Comparison of ENCODE assay signal across 7 cellular contexts in genomic region chr1:4284976-4285375, GRCh38.
"Had no signal": no experiment of that assay in that cellular context is flagged by ENCODE, and none has a peak within 500 bp of the region (broad histone marks: within the 10 kb centered on the region; RNA-seq: fewer than 3 reads in every experiment).

No MANE protein-coding gene starts in this region.

- H3K27ac ChIP-seq: HL-60, KMS-11 had no signal

- DNase-seq: IMR-90, KBM-7, KG1 had no signal

- H3K36me3 Mint-ChIP-seq: IgD-negative memory B cell had no signal

- H3K9ac ChIP-seq: KMS-11 had no signal

- H3K4me1 Mint-ChIP-seq: IgD-negative memory B cell had no signal

- H3K4me3 Mint-ChIP-seq: IgD-negative memory B cell had no signal

- H3K4me3 ChIP-seq: K562 had no signal

- H3K4me2 ChIP-seq: KMS-11 had no signal

- H3K27ac Mint-ChIP-seq: IgD-negative memory B cell had no signal
